ENCODE assay signal across 23 cellular contexts in the genomic region with DNA sequence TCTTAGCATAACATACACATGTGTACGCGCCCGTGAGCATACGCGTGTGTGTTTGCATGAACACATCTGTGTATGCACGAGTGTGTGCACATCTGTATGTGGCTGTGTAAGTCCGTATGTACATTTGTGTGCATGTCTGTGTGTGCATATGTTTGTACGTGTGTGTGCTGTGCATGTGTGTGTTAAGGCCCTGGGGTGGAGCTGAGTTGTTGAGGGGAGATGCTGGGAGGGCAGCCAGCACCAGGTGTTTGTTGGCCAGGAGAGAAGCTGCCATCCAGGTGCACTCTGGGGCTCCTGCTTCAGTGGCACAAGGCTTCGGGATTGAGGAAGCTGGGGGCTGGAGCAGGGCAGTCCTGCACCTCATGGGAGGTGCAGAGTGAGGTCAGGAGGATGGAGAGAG.
"Had no signal": no experiment of that assay in that cellular context is flagged by ENCODE, and none has a peak within 500 bp of the region (broad histone marks: within the 10 kb centered on the region; RNA-seq: fewer than 3 reads in every experiment).

No MANE protein-coding gene starts in this region.

- ATAC-seq: lower lobe of right lung, mucosa of descending colon had no signal

- H3K36me3 Mint-ChIP-seq: mesothelial cell of epicardium, naive B cell had no signal

- H3K4me1 Mint-ChIP-seq: mesothelial cell of epicardium had no signal

- H3K4me3 Mint-ChIP-seq: mesothelial cell of epicardium had no signal

- H3K27ac Mint-ChIP-seq: mesothelial cell of epicardium, naive B cell had no signal

- H3K9me3 ChIP-seq: esophagus squamous epithelium, gastrocnemius medialis, heart left ventricle, left lung, lower lobe of right lung, mucosa of descending colon had no signal

- H3K9me3 Mint-ChIP-seq: mesothelial cell of epicardium, naive B cell had no signal

- H3K4me3 ChIP-seq: coronary artery, esophagus squamous epithelium, gastrocnemius medialis, hepatocyte, left lung, lower lobe of right lung, mucosa of descending colon had no signal

- H3K79me2 ChIP-seq: hepatocyte had no signal

- FAIRE-seq: colon, endothelial cell of umbilical vein, islet of Langerhans, keratinocyte had no signal

- DNase-seq: dermis blood vessel endothelial cell; dorsolateral prefrontal cortex; effector CD4-positive, alpha-beta T cell; effector memory CD4-positive, alpha-beta T cell; esophagus squamous epithelium; foreskin fibroblast; foreskin melanocyte; gastrocnemius medialis; left cardiac atrium; left lung; left ventricle myocardium superior; lower lobe of right lung; mesenchymal stem cell; mucosa of descending colon; naive B cell had no signal

- H3K36me3 ChIP-seq: esophagus squamous epithelium, gastrocnemius medialis, heart left ventricle, left lung, lower lobe of right lung had no signal

- H3K27ac ChIP-seq: coronary artery, esophagus squamous epithelium, gastrocnemius medialis, heart left ventricle, hepatocyte, left lung, lower lobe of right lung had no signal
